ENCODE assay signal across 1 cellular context in the genomic region with DNA sequence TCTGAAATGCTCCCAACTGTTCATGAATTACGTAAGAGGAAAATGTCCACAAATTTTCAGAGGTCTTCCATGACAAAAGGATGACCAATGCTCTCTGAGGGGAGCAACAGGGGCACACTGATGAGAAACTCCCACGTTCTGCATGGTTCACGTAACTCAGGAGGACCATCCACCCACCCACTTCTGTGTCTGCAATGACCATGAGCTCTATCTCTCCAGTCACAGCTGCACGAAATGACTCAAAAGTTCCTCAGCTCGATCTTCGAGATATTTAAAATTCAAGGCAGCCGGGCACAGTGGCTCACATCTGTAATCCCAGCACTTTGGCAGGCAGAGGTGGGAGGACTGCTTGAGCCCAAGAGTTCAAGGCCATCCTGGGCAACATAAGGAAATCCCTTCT.
A peak's percentile ranks its signal among the peaks of the same experiment; 100 is the strongest.
TF ChIP-seq lines count a peak whose summit lies in the region.

No MANE protein-coding gene starts in this region.

TF ChIP-seq in HepG2, 621 proteins besides CTCF, POLR2A, EP300 and RAD21:
- TF ChIP-seq, protein P1, sequence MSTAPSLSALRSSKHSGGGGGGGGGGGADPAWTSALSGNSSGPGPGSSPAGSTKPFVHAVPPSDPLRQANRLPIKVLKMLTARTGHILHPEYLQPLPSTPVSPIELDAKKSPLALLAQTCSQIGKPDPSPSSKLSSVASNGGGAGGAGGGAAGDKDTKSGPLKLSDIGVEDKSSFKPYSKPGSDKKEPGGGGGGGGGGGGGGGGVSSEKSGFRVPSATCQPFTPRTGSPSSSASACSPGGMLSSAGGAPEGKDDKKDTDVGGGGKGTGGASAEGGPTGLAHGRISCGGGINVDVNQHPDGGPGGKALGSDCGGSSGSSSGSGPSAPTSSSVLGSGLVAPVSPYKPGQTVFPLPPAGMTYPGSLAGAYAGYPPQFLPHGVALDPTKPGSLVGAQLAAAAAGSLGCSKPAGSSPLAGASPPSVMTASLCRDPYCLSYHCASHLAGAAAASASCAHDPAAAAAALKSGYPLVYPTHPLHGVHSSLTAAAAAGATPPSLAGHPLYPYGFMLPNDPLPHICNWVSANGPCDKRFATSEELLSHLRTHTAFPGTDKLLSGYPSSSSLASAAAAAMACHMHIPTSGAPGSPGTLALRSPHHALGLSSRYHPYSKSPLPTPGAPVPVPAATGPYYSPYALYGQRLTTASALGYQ (CRISPR knock-in tag; IDR thresholded peaks at IDR 0.05) = no peak
- no peak for TF ChIP-seq KLF15 (CRISPR knock-in tag; IDR thresholded peaks at IDR 0.05; ENCODE audit: borderline replicate concordance)
- TF ChIP-seq CEBPB (IDR thresholded peaks at IDR 0.05; ENCODE audit: borderline replicate concordance, low read depth, low read length) = 0 out of 2 replicates have a peak, but pooled peaks have one; percentile 19
- no peak for TF ChIP-seq ZNF713 (CRISPR knock-in tag; IDR thresholded peaks at IDR 0.05)
- no peak for TF ChIP-seq NFAT5 (CRISPR knock-in tag; IDR thresholded peaks at IDR 0.05)
- TF ChIP-seq ARNTL (CRISPR knock-in tag; IDR thresholded peaks at IDR 0.05) = no peak
- TF ChIP-seq MEIS1 (CRISPR knock-in tag; IDR thresholded peaks at IDR 0.05; ENCODE audit: borderline replicate concordance) = no peak
- TF ChIP-seq ZNF263 (CRISPR knock-in tag; IDR thresholded peaks at IDR 0.05) = 0 out of 2 replicates have a peak, but pooled peaks have one; percentile 18
- no peak for TF ChIP-seq TAF15 (IDR thresholded peaks at IDR 0.05; ENCODE audit: low read depth, low read length, poor library complexity, severe bottlenecking)
- TF ChIP-seq, protein P2, sequence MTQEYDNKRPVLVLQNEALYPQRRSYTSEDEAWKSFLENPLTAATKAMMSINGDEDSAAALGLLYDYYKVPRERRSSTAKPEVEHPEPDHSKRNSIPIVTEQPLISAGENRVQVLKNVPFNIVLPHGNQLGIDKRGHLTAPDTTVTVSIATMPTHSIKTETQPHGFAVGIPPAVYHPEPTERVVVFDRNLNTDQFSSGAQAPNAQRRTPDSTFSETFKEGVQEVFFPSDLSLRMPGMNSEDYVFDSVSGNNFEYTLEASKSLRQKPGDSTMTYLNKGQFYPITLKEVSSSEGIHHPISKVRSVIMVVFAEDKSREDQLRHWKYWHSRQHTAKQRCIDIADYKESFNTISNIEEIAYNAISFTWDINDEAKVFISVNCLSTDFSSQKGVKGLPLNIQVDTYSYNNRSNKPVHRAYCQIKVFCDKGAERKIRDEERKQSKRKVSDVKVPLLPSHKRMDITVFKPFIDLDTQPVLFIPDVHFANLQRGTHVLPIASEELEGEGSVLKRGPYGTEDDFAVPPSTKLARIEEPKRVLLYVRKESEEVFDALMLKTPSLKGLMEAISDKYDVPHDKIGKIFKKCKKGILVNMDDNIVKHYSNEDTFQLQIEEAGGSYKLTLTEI (CRISPR knock-in tag; conservative IDR thresholded peaks at IDR 0.05) = no peak
